Comparison of ENCODE assay signal across 25 cellular contexts in genomic region chr18:42486296-42486695, GRCh38.
DNase-seq lines count a peak whose midpoint lies in the region; ATAC-seq, FAIRE-seq and TF ChIP-seq lines count a peak whose summit lies in the region.
"Had no signal": no experiment of that assay in that cellular context is flagged by ENCODE, and none has a peak within 500 bp of the region (broad histone marks: within the 10 kb centered on the region; RNA-seq: fewer than 3 reads in every experiment).

No MANE protein-coding gene starts in this region.

- no peak overlapping the region for H3K27ac Mint-ChIP-seq in activated T-helper 17 cell treated with anti-CD3 and anti-CD28 coated beads, Interleukin-2, amount 50 U/mL, for 72 hours
- H3K27ac Mint-ChIP-seq: B cell; CD4-positive, alpha-beta T cell; CD8-positive, alpha-beta memory T cell; GM23338; H9 had no signal

- FAIRE-seq in RCC 7860 (lab: Jason Lieb, UNC) (peak; percentile 20), frontal cortex (lab: Jason Lieb, UNC) (no peak), kidney (lab: Jason Lieb, UNC) (no peak)
- FAIRE-seq: A204.1, D721Med, GM12878, GM19239 had no signal

- no peaks in the 10 kb centered on the region for H3K27me3 Mint-ChIP-seq in activated T-helper 17 cell treated with anti-CD3 and anti-CD28 coated beads, Interleukin-2, amount 50 U/mL, for 72 hours
- H3K27me3 Mint-ChIP-seq: B cell; CD4-positive, alpha-beta T cell had no signal

- no peak overlapping the region for H3K27ac ChIP-seq in kidney (ENCODE audit: low read depth in 2 of 2, low read length in 2 of 2)
- H3K27ac ChIP-seq: 22Rv1, BLaER1, C4-2B had no signal

- no peak for ATAC-seq in activated T-helper 17 cell treated with anti-CD3 and anti-CD28 coated beads, Interleukin-2, amount 50 U/mL, for 72 hours (replicated peaks)
- ATAC-seq: GM12878, GM23338, HCT116 had no signal

- no peak overlapping the region for H3K4me3 ChIP-seq in LNCaP clone FGC (ENCODE audit: low read depth, low read length)
- H3K4me3 ChIP-seq in choroid plexus epithelial cell (ENCODE audit: low read depth, low read length): no peak overlapping the region
- H3K4me3 ChIP-seq in kidney (ENCODE audit: low read length in 2 of 2): no peak overlapping the region
- H3K4me3 ChIP-seq: BLaER1, GM12878, GM23338 had no signal

- no peaks in the 10 kb centered on the region for H3K9me3 ChIP-seq in kidney (ENCODE audit: control insufficient read depth in 1 of 2, low read length in 2 of 2)

- intact Hi-C loops in kidney (cut with DNase I): no loop called here

- peaks cover 9% of the 10 kb centered on the region for H3K9me3 Mint-ChIP-seq in activated T-helper 17 cell treated with anti-CD3 and anti-CD28 coated beads, Interleukin-2, amount 50 U/mL, for 72 hours

- peak; percentile 18 for DNase-seq in LNCaP clone FGC (ENCODE audit: low read depth)
- no peak for DNase-seq in RCC 7860 (ENCODE audit: low spot score)
- DNase-seq in choroid plexus epithelial cell (ENCODE audit: low read depth): peak; percentile 6
- peak; percentile 42 for DNase-seq in kidney tubule cell (ENCODE audit: low spot score)
- DNase-seq in CD1c-positive myeloid dendritic cell (ENCODE audit: extremely low spot score): no peak
- DNase-seq in frontal cortex (ENCODE audit: low spot score in 2 of 2): no peak
- DNase-seq in kidney: no peak
- DNase-seq: CD4-positive, alpha-beta T cell; CD8-positive, alpha-beta memory T cell; DMS 273 treated with DMSO at 0.1 percent for 48 hours; DMS79; EL; GDM1; H9 had no signal

- no peak overlapping the region for H3K4me3 Mint-ChIP-seq in activated T-helper 17 cell treated with anti-CD3 and anti-CD28 coated beads, Interleukin-2, amount 50 U/mL, for 72 hours
- H3K4me3 Mint-ChIP-seq: B cell; CD4-positive, alpha-beta T cell; CD8-positive, alpha-beta memory T cell; GM23338; H9 had no signal

- H3K36me3 Mint-ChIP-seq in activated T-helper 17 cell treated with anti-CD3 and anti-CD28 coated beads, Interleukin-2, amount 50 U/mL, for 72 hours (ENCODE audit: low read depth): no peaks in the 10 kb centered on the region
- H3K36me3 Mint-ChIP-seq: CD8-positive, alpha-beta memory T cell had no signal

- H3K9ac ChIP-seq in kidney (ENCODE audit: low read length in 2 of 2): no peak overlapping the region
- H3K9ac ChIP-seq: BLaER1 had no signal

- no peaks in the 10 kb centered on the region for H3K36me3 ChIP-seq in kidney (ENCODE audit: control insufficient read depth in 1 of 2, insufficient read depth in 2 of 2, low read length in 2 of 2)
- H3K36me3 ChIP-seq: BLaER1 had no signal

- TF ChIP-seq CTCF in LNCaP clone FGC (IDR thresholded peaks at IDR 0.05; ENCODE audit: control insufficient read depth, extremely low read depth, insufficient read depth) (no peak), choroid plexus epithelial cell (conservative IDR thresholded peaks at IDR 0.05; ENCODE audit: low read depth, low read length) (no peak), kidney (IDR thresholded peaks at IDR 0.05; ENCODE audit: borderline replicate concordance, extremely low read depth, insufficient read depth) (no peak)

- H3K4me1 Mint-ChIP-seq in activated T-helper 17 cell treated with anti-CD3 and anti-CD28 coated beads, Interleukin-2, amount 50 U/mL, for 72 hours: no peaks in the 10 kb centered on the region
- H3K4me1 Mint-ChIP-seq: B cell; CD8-positive, alpha-beta memory T cell; GM23338; H9 had no signal

- H3K4me1 ChIP-seq in kidney (ENCODE audit: control insufficient read depth in 1 of 2, insufficient read depth in 1 of 2, low read depth in 1 of 2, low read length in 2 of 2): no peaks in the 10 kb centered on the region
- H3K4me1 ChIP-seq: BLaER1 had no signal

Comparison
In these comparisons a context has a peak if more than half of its experiments do, and no peak if none do; other contexts are left out.
1. DNase-seq: peak in LNCaP clone FGC (single experiment), choroid plexus epithelial cell (single experiment) and kidney tubule cell (single experiment); none in RCC 7860 (single experiment), CD1c-positive myeloid dendritic cell (single experiment), frontal cortex (0 of 2) and kidney (single experiment).